In genomic region chr1:89943846-89944781, GRCh38 we compare ENCODE assay signal across 1 cellular context.
A peak's percentile ranks its signal among the peaks of the same experiment; 100 is the strongest.
TF ChIP-seq lines count a peak whose summit lies in the region.

No MANE protein-coding gene starts in this region.

TF ChIP-seq in HEK293, 187 proteins besides CTCF, POLR2A, EP300 and RAD21 (continued from another document):
- TF ChIP-seq PRDM6 (tag by site-specific recombination; IDR thresholded peaks at IDR 0.05): 0 out of 2 replicates have a peak, but pooled peaks have one; percentile 8
